Comparison of ENCODE assay signal across 8 cellular contexts in the genomic region with DNA sequence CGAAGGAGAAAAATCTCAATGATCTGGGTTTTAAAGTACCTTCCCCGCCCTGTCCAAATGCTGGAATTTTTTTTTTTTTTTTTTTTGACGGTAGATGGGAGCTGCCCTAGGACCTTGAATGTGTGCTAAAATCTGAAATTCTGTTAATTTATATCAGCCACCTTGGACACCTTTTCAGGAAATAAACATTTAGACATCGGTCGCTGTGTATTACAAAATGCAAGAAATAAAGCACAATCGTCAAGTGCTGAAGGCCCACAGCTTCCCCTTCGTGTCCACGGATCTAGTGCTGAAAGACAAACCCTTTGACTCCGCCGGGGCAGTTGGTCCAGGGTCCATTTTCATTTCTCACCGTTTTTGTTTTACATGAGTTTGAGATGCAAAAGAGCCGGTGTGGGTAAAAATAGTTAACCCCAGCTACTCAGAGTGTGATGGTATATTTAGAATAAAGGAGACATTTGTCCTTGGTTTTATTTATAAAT.
DNase-seq lines count a peak whose midpoint lies in the region; ATAC-seq and TF ChIP-seq lines count a peak whose summit lies in the region.

No MANE protein-coding gene starts in this region.

- no peak for ATAC-seq in HG03139 (IDR thresholded peaks at IDR 0.05; ENCODE audit: unreplicated experiment)

- CTCF ChIA-PET in OCI-LY7 (lab: Charles Lee; ENCODE audit: unreplicated experiment) = interaction anchor here (0.7 to 2.2 kb wide), 4 partner anchors 10 to 90 kb away, joined by 3 to 8 read pairs (median 4); a partner anchor contains a TSS

- H4K20me1 ChIP-seq in OCI-LY7 (ENCODE audit: insufficient read depth, low read length) = no peaks in the 10 kb centered on the region
- no peaks in the 10 kb centered on the region for H4K20me1 ChIP-seq in smooth muscle cell (ENCODE audit: low read depth)

- peak overlapping the region; percentile 84 for H3K4me2 ChIP-seq in OCI-LY7 (ENCODE audit: low read length)
- H3K4me2 ChIP-seq in smooth muscle cell = peak overlapping the region; percentile 84

- H3K36me3 ChIP-seq in OCI-LY7 (ENCODE audit: insufficient read depth, low read length) (no peaks in the 10 kb centered on the region), brain microvascular endothelial cell (replicated peaks) (no peaks in the 10 kb centered on the region), smooth muscle cell (ENCODE audit: low read depth) (no peaks in the 10 kb centered on the region)

- H3K79me2 ChIP-seq in OCI-LY7 (ENCODE audit: insufficient read depth, low read depth, low read length) (peaks cover 26% of the 10 kb centered on the region; the same call in 1 of the 2 replicates), smooth muscle cell (ENCODE audit: low read depth) (peaks cover 20% of the 10 kb centered on the region)

- H3K27me3 ChIP-seq in brain microvascular endothelial cell (replicated peaks) (no peaks in the 10 kb centered on the region), smooth muscle cell (ENCODE audit: low read depth) (no peaks in the 10 kb centered on the region)

- WGBS in smooth muscle cell (ENCODE audit: low lambda C conversion rate) = 8% methylated on average over 12 of the region's 12 CpGs

- H3K4me1 ChIP-seq in OCI-LY7 (ENCODE audit: insufficient read depth, low read length, poor library complexity, severe bottlenecking) (peaks cover 44% of the 10 kb centered on the region), smooth muscle cell (ENCODE audit: low read depth) (peaks cover 35% of the 10 kb centered on the region)

- peaks cover 17% of the 10 kb centered on the region for H3F3A ChIP-seq in smooth muscle cell (ENCODE audit: low read depth)

- POLR2A ChIA-PET in OCI-LY7 (lab: Charles Lee) = interaction anchor here (0.6 to 8.0 kb wide), 18 partner anchors 10 to 665 kb away, joined by 3 to 154 read pairs (median 6); a partner anchor contains a TSS

- H2AFZ ChIP-seq in OCI-LY7 (ENCODE audit: low read length) (peak overlapping the region; percentile 26; the same call in 1 of the 2 replicates), smooth muscle cell (ENCODE audit: low read depth) (peak overlapping the region; percentile 34)

- H3K9ac ChIP-seq in smooth muscle cell (ENCODE audit: low read depth) = peak overlapping the region; percentile 89

- H3K27ac ChIP-seq in OCI-LY7 (ENCODE audit: low read depth, low read length, poor library complexity, severe bottlenecking) (peak overlapping the region; percentile 98), brain microvascular endothelial cell (peak overlapping the region; percentile 94), smooth muscle cell (ENCODE audit: low read depth) (peak overlapping the region; percentile 92)

- TF ChIP-seq CTCF in OCI-LY7 (conservative IDR thresholded peaks at IDR 0.05; ENCODE audit: low read length) (no peak), brain microvascular endothelial cell (IDR thresholded peaks at IDR 0.05; ENCODE audit: low read depth, low read length, missing control alignments) (no peak), smooth muscle cell (IDR thresholded peaks at IDR 0.05; ENCODE audit: borderline replicate concordance, insufficient read depth, poor library complexity, severe bottlenecking) (no peak)

- H3K9me3 ChIP-seq in OCI-LY7 (ENCODE audit: low read length) (no peaks in the 10 kb centered on the region), smooth muscle cell (replicated peaks; ENCODE audit: low read depth) (no peaks in the 10 kb centered on the region)

- BruUV-seq in OCI-LY7 (replicated peaks; lab: Mats Ljungman, UMichigan) = no TSS peak

- in situ Hi-C loops in brain microvascular endothelial cell (cut with HindIII; ENCODE audit: low pct_ligation_motif_present, low sequenced_read_pairs) = loop anchor here (10.0 kb wide), 1 partner anchor 75 kb away; no protein-coding TSS in a partner anchor

- DNase-seq in Ammon's horn (ENCODE audit: low spot score) (peak; percentile 74), OCI-LY7 (ENCODE audit: low spot score) (peak; percentile 91), brain microvascular endothelial cell (peak; percentile 33), inferior parietal cortex (ENCODE audit: extremely low spot score) (peak; percentile 77), smooth muscle cell (lab: John Stamatoyannopoulos, UW; ENCODE audit: unreplicated experiment) (no peak), SW 1271 (lab: John Stamatoyannopoulos, UW) (no peak)

- H3K4me3 ChIP-seq in OCI-LY7 (ENCODE audit: low read depth, low read length, poor library complexity, severe bottlenecking) (peak overlapping the region; percentile 73), brain microvascular endothelial cell (ENCODE audit: low read depth, low read length) (peak overlapping the region; percentile 64), smooth muscle cell (peak overlapping the region; percentile 53)

- no peaks in the 10 kb centered on the region for H3K9me2 ChIP-seq in OCI-LY7 (ENCODE audit: insufficient read depth, low read length)

- peak; percentile 71 for TF ChIP-seq POLR2A in GM19099 (IDR thresholded peaks at IDR 0.05; ENCODE audit: extremely low read depth, insufficient read length, low read depth)

- intact Hi-C loops in OCI-LY7 (cut with micrococcal nuclease; ENCODE audit: unreplicated experiment) = loop anchor here (1.0 kb wide), 5 partner anchors 22 to 108 kb away; a partner anchor contains a TSS

Comparison
In these comparisons a context has a peak if more than half of its experiments do, and no peak if none do; other contexts are left out.
1. DNase-seq: peak in Ammon's horn (single experiment), OCI-LY7 (single experiment), brain microvascular endothelial cell (single experiment) and inferior parietal cortex (single experiment); none in smooth muscle cell (single experiment) and SW 1271 (0 of 2).
2. Peak in every context shown above with its lines, with median percentiles within 50 percentile points of each other: H3K27ac ChIP-seq and H3K4me3 ChIP-seq.